16 cellular contexts compared by ENCODE assay signal in genomic region chr14:26389646-26390508, GRCh38.
DNase-seq lines count a peak whose midpoint lies in the region; ATAC-seq and TF ChIP-seq lines count a peak whose summit lies in the region.
"Had no signal": no experiment of that assay in that cellular context is flagged by ENCODE, and none has a peak within 500 bp of the region (broad histone marks: within the 10 kb centered on the region; RNA-seq: fewer than 3 reads in every experiment).

No MANE protein-coding gene starts in this region.

- H3F3A ChIP-seq in GM23248 (ENCODE audit: insufficient read depth), result 0 out of 2 replicates have a peak, but pooled peaks cover 4% of the 10 kb centered on the region

- ATAC-seq in omental fat pad (ENCODE audit: low FRiP score) (peak; percentile 81), GM18909 (IDR thresholded peaks at IDR 0.05; ENCODE audit: poor library complexity, unreplicated experiment) (no peak), lower lobe of right lung (no peak), GM21381 (IDR thresholded peaks at IDR 0.05; ENCODE audit: unreplicated experiment) (no peak)

- WGBS in GM23248 (ENCODE audit: low coverage in 1 of 2, low lambda C conversion rate in 2 of 2, missing lambda C conversion rate in 2 of 2), 2 experiments, result 26 to 28% methylated on average over 2 of the region's 2 CpGs

- TF ChIP-seq CTCF in omental fat pad (IDR thresholded peaks at IDR 0.05) (no peak), lower lobe of right lung (IDR thresholded peaks at IDR 0.05) (no peak)

- H2AFZ ChIP-seq in GM23248, result no peak overlapping the region

- no peaks in the 10 kb centered on the region for H3K79me2 ChIP-seq in GM23248 (ENCODE audit: insufficient read depth)

- H3K27me3 ChIP-seq in GM23248 (replicated peaks; ENCODE audit: insufficient read depth) (no peaks in the 10 kb centered on the region), lower lobe of right lung (ENCODE audit: low read depth) (no peaks in the 10 kb centered on the region)
- H3K27me3 ChIP-seq: adrenal gland, esophagus squamous epithelium had no signal

- H3K4me2 ChIP-seq in GM23248 (ENCODE audit: unreplicated experiment), result no peak overlapping the region
- H3K4me2 ChIP-seq: SK-N-SH, smooth muscle cell had no signal

- H3K36me3 ChIP-seq in GM23248 (ENCODE audit: low read depth) (no peaks in the 10 kb centered on the region), lower lobe of right lung (no peaks in the 10 kb centered on the region)
- H3K36me3 ChIP-seq: adrenal gland, esophagus squamous epithelium had no signal

- H3K4me1 ChIP-seq in GM23248 (ENCODE audit: insufficient read depth) (no peaks in the 10 kb centered on the region), lower lobe of right lung (peaks cover 5% of the 10 kb centered on the region)
- H3K4me1 ChIP-seq: adrenal gland had no signal

- DNase-seq in GM23248 (peak; percentile 80), T1000 (lab: John Stamatoyannopoulos, UW) (peak; percentile 21), fibroblast of peridontal ligament (ENCODE audit: extremely low read depth) (peak; percentile 70), omental fat pad (ENCODE audit: low spot score) (no peak), lower lobe of right lung (no peak)
- DNase-seq in central memory CD4-positive, alpha-beta T cell, result no peak
- DNase-seq: activated CD4-positive, alpha-beta memory T cell treated with anti-CD3 and anti-CD28 coated beads, Interleukin-2, amount 10 ng/mL, durations not matched to agents 7 days and 5 days; adrenal gland; esophagus squamous epithelium; NCI-H1417; NCI-H510A treated with DMSO at 0.1 percent for 48 hours; nucleus accumbens; SK-N-SH had no signal

- in situ Hi-C loops in GM23248 (cut with MboI), result no loop called here

- no peaks in the 10 kb centered on the region for H3K9me2 ChIP-seq in GM23248 (ENCODE audit: insufficient read depth)
- H3K9me2 ChIP-seq: SK-N-SH had no signal

- intact Hi-C loops in lower lobe of right lung (cut with DNase I), result no loop called here

- H3K4me3 ChIP-seq in GM23248, result no peak overlapping the region
- no peak overlapping the region for H3K4me3 ChIP-seq in lower lobe of right lung
- H3K4me3 ChIP-seq: adrenal gland, esophagus squamous epithelium, smooth muscle cell had no signal

- H3K9me3 ChIP-seq in GM23248 (ENCODE audit: low read depth) (no peaks in the 10 kb centered on the region), lower lobe of right lung (no peaks in the 10 kb centered on the region)
- H3K9me3 ChIP-seq: adrenal gland, esophagus squamous epithelium, SK-N-SH had no signal

- H3K27ac ChIP-seq in GM23248, result no peak overlapping the region
- H3K27ac ChIP-seq in lower lobe of right lung, result no peak overlapping the region
- H3K27ac ChIP-seq: adrenal gland had no signal

- H4K20me1 ChIP-seq in GM23248 (ENCODE audit: insufficient read depth), result no peaks in the 10 kb centered on the region

- no peak overlapping the region for H3K9ac ChIP-seq in GM23248
- H3K9ac ChIP-seq: SK-N-SH had no signal

Comparison
In these comparisons a context has a peak if more than half of its experiments do, and no peak if none do; other contexts are left out.
1. DNase-seq: peak in GM23248 (single experiment), T1000 (single experiment) and fibroblast of peridontal ligament (single experiment); none in omental fat pad (single experiment), lower lobe of right lung (single experiment) and central memory CD4-positive, alpha-beta T cell (single experiment).